Comparison of ENCODE assay signal across 8 cellular contexts in genomic region chr19:50473336-50473735, GRCh38. TPM values are rescaled to one million over a fixed set of nuclear protein-coding genes. Genes with fewer than 3 reads are reported as not detected.
"Had no signal": no experiment of that assay in that cellular context is flagged by ENCODE, and none has a peak within 500 bp of the region (broad histone marks: within the 10 kb centered on the region; RNA-seq: fewer than 3 reads in every experiment).

No MANE protein-coding gene starts in this region.

RNA-seq across cellular contexts. Expression of gene GARIN5A, which starts 3.3 kb away (rescaled TPM):
- total RNA-seq: activated CD8-positive, alpha-beta memory T cell treated with anti-CD3 and anti-CD28 coated beads, Interleukin-2, amount 10 ng/mL, durations not matched to agents 7 days and 5 days; aorta had no signal
- polyA plus RNA-seq: aorta had no signal

RNA-seq across cellular contexts. Expression of gene ASPDH, which starts 40.4 kb away (rescaled TPM):
- total RNA-seq: activated CD4-positive, alpha-beta memory T cell treated with anti-CD3 and anti-CD28 coated beads, Interleukin-2, amount 10 ng/mL, durations not matched to agents 7 days and 5 days; activated CD8-positive, alpha-beta memory T cell treated with anti-CD3 and anti-CD28 coated beads, Interleukin-2, amount 10 ng/mL, durations not matched to agents 7 days and 5 days; activated naive CD8-positive, alpha-beta T cell treated with anti-CD3 and anti-CD28 coated beads for 36 hours; aorta; PC-3; Right ventricle myocardium superior; WTC11 had no signal

RNA-seq across cellular contexts. Expression of gene MYBPC2, which starts 40.6 kb away (rescaled TPM):
- total RNA-seq: activated CD8-positive, alpha-beta memory T cell treated with anti-CD3 and anti-CD28 coated beads, Interleukin-2, amount 10 ng/mL, durations not matched to agents 7 days and 5 days; aorta; PC-3; Peyer's patch; Right ventricle myocardium superior had no signal
